In the genomic region with DNA sequence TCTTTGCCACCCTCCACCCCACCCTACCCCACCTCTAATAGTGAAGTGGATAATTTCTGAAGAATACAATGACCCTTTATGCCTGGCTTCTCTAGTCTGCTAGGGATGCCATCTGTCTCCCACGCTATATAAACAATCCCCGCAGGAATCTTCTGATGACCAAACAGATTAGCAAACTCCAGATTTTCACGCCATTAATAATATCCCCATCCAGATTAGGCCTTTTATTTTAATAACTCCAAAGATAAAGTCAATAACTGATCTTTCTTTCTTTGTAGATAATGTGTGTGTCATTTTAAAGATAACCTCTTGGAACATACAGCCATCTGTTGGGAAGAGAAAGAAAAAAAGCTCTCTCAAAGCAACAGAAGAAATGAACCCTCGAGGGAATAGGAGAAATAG, we compare ENCODE assay signal across 10 cellular contexts. TPM values are rescaled to one million over a fixed set of nuclear protein-coding genes. Genes with fewer than 3 reads are reported as not detected.
DNase-seq lines count a peak whose midpoint lies in the region; ATAC-seq, FAIRE-seq and TF ChIP-seq lines count a peak whose summit lies in the region.
"Had no signal": no experiment of that assay in that cellular context is flagged by ENCODE, and none has a peak within 500 bp of the region (broad histone marks: within the 10 kb centered on the region; RNA-seq: fewer than 3 reads in every experiment).

No MANE protein-coding gene starts in this region.

- TF ChIP-seq POLR2A in H1 (IDR thresholded peaks at IDR 0.05; ENCODE audit: control extremely low read depth in 1 of 2, low read depth in 2 of 2, low read length in 2 of 2): no peak

- no peaks in the 10 kb centered on the region for H3K36me3 ChIP-seq in right atrium auricular region
- no peaks in the 10 kb centered on the region for H3K36me3 ChIP-seq in H1 (ENCODE audit: control insufficient read depth in 2 of 4, insufficient read depth in 4 of 4, low read length in 3 of 4)
- H3K36me3 ChIP-seq in HAP-1 (replicated peaks): no peaks in the 10 kb centered on the region

- H2BK12ac ChIP-seq in H1 (ENCODE audit: low read depth, low read length): no peak overlapping the region

- no peak overlapping the region for H2BK20ac ChIP-seq in H1 (ENCODE audit: low read length)

- H3K14ac ChIP-seq in H1 (ENCODE audit: insufficient read length): no peak overlapping the region

- H3K18ac ChIP-seq in H1 (ENCODE audit: extremely low read depth, low read length): no peak overlapping the region

- WGBS in H1 (ENCODE audit: extremely low coverage in 1 of 2, insufficient coverage in 1 of 2, insufficient read length in 1 of 2, insufficient replicate concordance in 2 of 2, low coverage in 1 of 2, low lambda C conversion rate in 2 of 2, missing lambda C conversion rate in 1 of 2), 2 experiments: 78% methylated on average over 4 of the region's 4 CpGs; no CpG with 5 or more reads in 1 of the 2 experiments

- H3K9me3 ChIP-seq in right atrium auricular region: no peaks in the 10 kb centered on the region
- H3K9me3 ChIP-seq in H1 (ENCODE audit: insufficient read depth in 2 of 2, low read depth in 1 of 2, low read length in 1 of 2): no peaks in the 10 kb centered on the region
- no peaks in the 10 kb centered on the region for H3K9me3 ChIP-seq in HAP-1

- H3K27me3 Mint-ChIP-seq in stimulated activated naive B cell treated with anti-CD40 and anti-IgM and Interleukin-4, amounts not matched to agents 10 μg/mL and 1 μg/mL and 100 μg/mL, for 72 hours: peaks cover 55 to 80% of the 10 kb centered on the region in 2 donors

- H3K9me3 Mint-ChIP-seq in stimulated activated naive B cell treated with anti-CD40 and anti-IgM and Interleukin-4, amounts not matched to agents 10 μg/mL and 1 μg/mL and 100 μg/mL, for 72 hours: no peaks in the 10 kb centered on the region

- H3K23me2 ChIP-seq in H1 (ENCODE audit: low read depth, low read length): peaks cover 9% of the 10 kb centered on the region

- TF ChIP-seq CTCF in right atrium auricular region (IDR thresholded peaks at IDR 0.05) (no peak), H1 (IDR thresholded peaks at IDR 0.05; ENCODE audit: control extremely low read depth in 1 of 3, insufficient read depth in 1 of 3, low read depth in 1 of 3, low read length in 3 of 3) (no peak)

- intact Hi-C loops in cardiac septum (cut with DNase I): loop anchor here (2.0 to 5.0 kb wide), 3 partner anchors 54 to 295 kb away; no protein-coding TSS in a partner anchor

- no peak for TF ChIP-seq EP300 in H1 (IDR thresholded peaks at IDR 0.05; ENCODE audit: borderline replicate concordance in 1 of 2, low read depth in 2 of 2, low read length in 2 of 2)

- no peak for ATAC-seq in stimulated activated naive B cell treated with anti-CD40 and anti-IgM and Interleukin-4, amounts not matched to agents 10 μg/mL and 1 μg/mL and 100 μg/mL, for 72 hours (replicated peaks)

- H4K91ac ChIP-seq in H1 (replicated peaks; ENCODE audit: insufficient read length, low read length): no peak overlapping the region

- CTCF ChIA-PET in H1 (lab: Charles Lee; ENCODE audit: partially characterized antibody): interaction anchor here (1.1 to 2.6 kb wide), 6 partner anchors 21 to 524 kb away, joined by 3 to 16 read pairs (median 3); no protein-coding TSS in a partner anchor

- no peak overlapping the region for H2BK120ac ChIP-seq in H1 (replicated peaks; ENCODE audit: low read depth, low read length)

- no peak for TF ChIP-seq RAD21 in H1 (IDR thresholded peaks at IDR 0.05 in 1 of 2, conservative IDR thresholded peaks at IDR 0.05 in 1 of 2; ENCODE audit: low read depth in 2 of 2, low read length in 2 of 2)

- H2BK15ac ChIP-seq in H1 (ENCODE audit: low read length): no peak overlapping the region

- H3K4me2 ChIP-seq in H1 (ENCODE audit: insufficient read depth in 1 of 2, low read depth in 2 of 2, low read length in 2 of 2): peak overlapping the region; percentile 91 to 93; a peak in 3 of 4 replicates

- H4K5ac ChIP-seq in H1 (ENCODE audit: insufficient read length, low read depth, low read length): no peak overlapping the region

- no peak overlapping the region for H4K8ac ChIP-seq in H1 (ENCODE audit: extremely low read depth, insufficient read depth, low read length)

- no peak overlapping the region for H3K4ac ChIP-seq in H1 (replicated peaks; ENCODE audit: insufficient read length, low read depth, low read length)

- DNase-seq in right atrium auricular region (ENCODE audit: low spot score): no peak
- no peak for DNase-seq in cardiac septum (ENCODE audit: low spot score)
- peak; percentile 33 for DNase-seq in NCI-H345 treated with DMSO at 0.1 percent for 48 hours (lab: John Stamatoyannopoulos, UW; ENCODE audit: unreplicated experiment)
- DNase-seq in H1 (ENCODE audit: low read depth in 1 of 2, low spot score in 2 of 2): no peak
- DNase-seq in substantia nigra (lab: John Stamatoyannopoulos, UW): peak in 4 of 49 donors; percentile 2 to 23 (median 5)
- no peak for DNase-seq in stimulated activated naive B cell treated with anti-CD40 and anti-IgM and Interleukin-4, amounts not matched to agents 10 μg/mL and 1 μg/mL and 100 μg/mL, for 72 hours
- DNase-seq in HAP-1 (ENCODE audit: low spot score in 2 of 2): no peak
- DNase-seq in DMS153 (lab: John Stamatoyannopoulos, UW): no peak
- DNase-seq: stimulated activated CD4-positive, alpha-beta T cell treated with anti-CD3 and anti-CD28 coated beads, Interleukin-4, amount 100 ng/mL, for 24 hours had no signal

- H3K4me3 ChIP-seq in right atrium auricular region: peak overlapping the region in 1 of 2 donors; percentile 74
- peak overlapping the region in 1 of 4 experiments; percentile 81; a peak in 2 of 8 replicates for H3K4me3 ChIP-seq in H1 (ENCODE audit: extremely low read depth in 1 of 4, insufficient read depth in 2 of 4, low read depth in 3 of 4, low read length in 4 of 4)
- H3K4me3 ChIP-seq in HAP-1: no peak overlapping the region

- no peak overlapping the region for H2AFZ ChIP-seq in H1 (ENCODE audit: low read length)

- no peak overlapping the region for H3K23ac ChIP-seq in H1 (ENCODE audit: insufficient read length)

- in situ Hi-C loops in HAP-1 (cut with MboI; ENCODE audit: low sequenced_read_pairs): no loop called here

- POLR2A ChIA-PET in H1 (lab: Charles Lee; ENCODE audit: partially characterized antibody): interaction anchor here (1.5 to 2.9 kb wide), 3 partner anchors 10 to 48 kb away, joined by 3 to 10 read pairs (median 7); a partner anchor contains a TSS

- H3K27ac ChIP-seq in right atrium auricular region (peak overlapping the region; percentile 86 to 96), H1 (ENCODE audit: low read depth, low read length) (no peak overlapping the region), substantia nigra (ENCODE audit: low read depth, low read length, poor library complexity, severe bottlenecking) (peak overlapping the region; percentile 96)

- H3K27me3 ChIP-seq in right atrium auricular region (no peaks in the 10 kb centered on the region), H1 (replicated peaks in 1 of 4; ENCODE audit: control insufficient read depth in 3 of 4, extremely low read depth in 1 of 4, insufficient read depth in 3 of 4, low read length in 3 of 4) (peaks cover 4 to 25% (median 17%) of the 10 kb centered on the region in 4 experiments), HAP-1 (ENCODE audit: low read depth) (peaks cover 29% of the 10 kb centered on the region)

- no peak overlapping the region for H2BK5ac ChIP-seq in H1 (ENCODE audit: low read depth, low read length)

- H3K79me1 ChIP-seq in H1 (ENCODE audit: low read depth, low read length): no peaks in the 10 kb centered on the region

- H3K79me2 ChIP-seq in H1 (ENCODE audit: control insufficient read depth in 1 of 2, insufficient read depth in 2 of 2, low read length in 2 of 2): no peaks in the 10 kb centered on the region

- H3K4me1 ChIP-seq in right atrium auricular region (no peaks in the 10 kb centered on the region), H1 (replicated peaks in 1 of 4; ENCODE audit: control insufficient read depth in 3 of 4, insufficient read depth in 4 of 4, low read length in 3 of 4) (peaks cover 0 to 3% (median 1%) of the 10 kb centered on the region in 4 experiments; a peak in 3 of 7 replicates), HAP-1 (no peaks in the 10 kb centered on the region)

- H2AK5ac ChIP-seq in H1 (ENCODE audit: low read depth, low read length): no peak overlapping the region

- H3K27ac Mint-ChIP-seq in stimulated activated naive B cell treated with anti-CD40 and anti-IgM and Interleukin-4, amounts not matched to agents 10 μg/mL and 1 μg/mL and 100 μg/mL, for 72 hours: no peak overlapping the region

- no peak for FAIRE-seq in H1 (lab: Jason Lieb, UNC)
- FAIRE-seq: bronchial epithelial cell had no signal

- peaks cover 4 to 11% of the 10 kb centered on the region in 2 donors for H3K4me1 Mint-ChIP-seq in stimulated activated naive B cell treated with anti-CD40 and anti-IgM and Interleukin-4, amounts not matched to agents 10 μg/mL and 1 μg/mL and 100 μg/mL, for 72 hours

- no peak overlapping the region for H3K56ac ChIP-seq in H1 (replicated peaks; ENCODE audit: insufficient read length, low read depth, low read length)

- no peak overlapping the region for H3K9ac ChIP-seq in H1 (replicated peaks in 1 of 4; ENCODE audit: extremely low read depth in 1 of 4, low read depth in 3 of 4, low read length in 3 of 4)

- no peaks in the 10 kb centered on the region for H4K20me1 ChIP-seq in H1 (replicated peaks in 1 of 2; ENCODE audit: control insufficient read depth in 1 of 2, insufficient read depth in 2 of 2, low read length in 2 of 2)

- H3K36me3 Mint-ChIP-seq in stimulated activated naive B cell treated with anti-CD40 and anti-IgM and Interleukin-4, amounts not matched to agents 10 μg/mL and 1 μg/mL and 100 μg/mL, for 72 hours: no peaks in the 10 kb centered on the region

- H3K4me3 Mint-ChIP-seq in stimulated activated naive B cell treated with anti-CD40 and anti-IgM and Interleukin-4, amounts not matched to agents 10 μg/mL and 1 μg/mL and 100 μg/mL, for 72 hours: no peak overlapping the region

RNA-seq across cellular contexts. Expression of a gene that starts 1.7 kb away (rescaled TPM):
- total RNA-seq in right atrium auricular region (10 to 100 TPM; 11.6 to 17.9 TPM), cardiac septum (45.9 TPM)
- 3.6 and 5.1 TPM in 2 replicates for total RNA-seq in H1 (2021; fragmentation: NEBNext Ultra II Directional; extraction: Animal tissue kit (Norgen Biotek cat#: 25700))
- polyA plus RNA-seq in H1 (2011; rRNA removed): 1.2 TPM in 2 replicates
- polyA plus RNA-seq in H1 (2011; cell fraction: cytosol; rRNA removed): 0.92 TPM
- 2.5 TPM for polyA plus RNA-seq in H1 (2011; cell fraction: nucleus; rRNA removed)
- polyA plus RNA-seq in H1 (2012, experiment 1 of 2): 1.4 to 2.0 TPM (median 1.7 TPM) in 4 replicates
- 0.26 TPM for polyA plus RNA-seq in H1 (2012, experiment 2 of 2)
- 1.4 TPM for polyA plus RNA-seq in H1 (2013, experiment 1 of 2)
- 1.5 TPM for polyA plus RNA-seq in H1 (2013, experiment 2 of 2)
- polyA minus RNA-seq in H1 (2011; rRNA and poly(A)+ RNA removed): 9.4 and 10.9 TPM in 2 replicates
- 1.8 TPM for polyA minus RNA-seq in H1 (2011; cell fraction: cytosol; rRNA and poly(A)+ RNA removed)
- polyA minus RNA-seq in H1 (2011; cell fraction: nucleus; rRNA and poly(A)+ RNA removed): 22.2 TPM

RNA-seq across cellular contexts. Expression of a gene that starts 47.9 kb away (rescaled TPM):
- total RNA-seq in right atrium auricular region: under 1 TPM; 0.56 to 0.79 TPM
- total RNA-seq in cardiac septum: 1.5 TPM
- total RNA-seq in H1 (2021; fragmentation: NEBNext Ultra II Directional; extraction: Animal tissue kit (Norgen Biotek cat#: 25700)): 31.9 and 42.2 TPM in 2 replicates
- polyA plus RNA-seq in H1 (2011; rRNA removed): 6.1 and 8.3 TPM in 2 replicates
- 15.1 TPM for polyA plus RNA-seq in H1 (2011; cell fraction: cytosol; rRNA removed)
- polyA plus RNA-seq in H1 (2011; cell fraction: nucleus; rRNA removed): 26.5 TPM
- 21.8 to 51.1 TPM (median 33.4 TPM) in 4 replicates for polyA plus RNA-seq in H1 (2012, experiment 1 of 2)
- 1.7 TPM for polyA plus RNA-seq in H1 (2012, experiment 2 of 2)
- 44.2 TPM for polyA plus RNA-seq in H1 (2013, experiment 1 of 2)
- 35.5 TPM for polyA plus RNA-seq in H1 (2013, experiment 2 of 2)
- 25.3 and 41.2 TPM in 2 replicates for polyA minus RNA-seq in H1 (2011; rRNA and poly(A)+ RNA removed)
- 19.7 TPM for polyA minus RNA-seq in H1 (2011; cell fraction: cytosol; rRNA and poly(A)+ RNA removed)
- polyA minus RNA-seq in H1 (2011; cell fraction: nucleus; rRNA and poly(A)+ RNA removed): 151 TPM

Comparison
In these comparisons a context has a peak if more than half of its experiments do, and no peak if none do; other contexts are left out.
1. RNA of a gene that starts 47.9 kb away (total RNA-seq): 31.9 to 42.2 TPM in H1; 1.5 TPM in cardiac septum (single experiment) and 0.56 to 0.79 TPM in right atrium auricular region; every median in the first group is over 10 times any median in the second.